In the genomic region with DNA sequence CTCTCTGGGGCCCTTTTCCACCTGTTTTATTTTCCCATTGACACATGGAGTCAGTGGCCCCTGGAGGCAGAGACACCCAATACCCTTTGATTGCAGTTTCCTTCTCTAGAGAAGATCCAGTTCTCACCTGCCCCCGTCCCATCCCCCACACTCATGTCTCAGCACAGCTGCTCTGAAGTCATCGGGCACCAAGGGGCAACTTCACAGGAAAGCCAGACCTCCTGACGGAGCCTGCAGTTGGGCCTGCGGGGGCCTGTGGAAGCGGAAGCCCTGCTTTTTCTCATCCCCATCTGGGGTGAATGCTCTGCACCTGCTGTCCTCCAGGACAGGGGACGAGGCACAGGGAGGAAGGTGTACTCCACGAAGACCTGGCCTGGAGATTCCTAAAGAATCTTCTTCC, we compare ENCODE assay signal across 19 cellular contexts.
"Had no signal": no experiment of that assay in that cellular context is flagged by ENCODE, and none has a peak within 500 bp of the region (broad histone marks: within the 10 kb centered on the region; RNA-seq: fewer than 3 reads in every experiment).

No MANE protein-coding gene starts in this region.

- H3K9me3 Mint-ChIP-seq: activated CD4-positive, alpha-beta memory T cell treated with anti-CD3 and anti-CD28 coated beads for 36 hours; activated naive CD4-positive, alpha-beta T cell treated with anti-CD3 and anti-CD28 coated beads for 36 hours; activated T-helper 2 cell treated with anti-CD3 and anti-CD28 coated beads, Interferon-gamma antibody, Interleukin-2, Interleukin-4, amounts not matched to agents 10 μg/mL and 5 μg/mL and 100 μg/mL, durations not matched to agents 14 hours and 24 hours and 36 hours; mesothelial cell of epicardium; WTC11 had no signal

- H3K27me3 ChIP-seq: body of pancreas, dorsolateral prefrontal cortex, right atrium auricular region, stomach had no signal

- H3K4me3 ChIP-seq: body of pancreas, dorsolateral prefrontal cortex, prostate gland, right atrium auricular region, stomach had no signal

- H3K9me3 ChIP-seq: body of pancreas, prostate gland, right atrium auricular region, stomach had no signal

- H3K27ac Mint-ChIP-seq: activated CD4-positive, alpha-beta memory T cell treated with anti-CD3 and anti-CD28 coated beads for 36 hours; activated CD4-positive, alpha-beta T cell treated with anti-CD3 and anti-CD28 coated beads for 36 hours; activated CD8-positive, alpha-beta memory T cell treated with anti-CD3 and anti-CD28 coated beads, Interleukin-2, amount 10 ng/mL, durations not matched to agents 7 days and 5 days; activated naive CD4-positive, alpha-beta T cell treated with anti-CD3 and anti-CD28 coated beads for 36 hours; activated T-helper 2 cell treated with anti-CD3 and anti-CD28 coated beads, Interferon-gamma antibody, Interleukin-2, Interleukin-4, amounts not matched to agents 10 μg/mL and 5 μg/mL and 100 μg/mL, durations not matched to agents 14 hours and 24 hours and 36 hours; mesothelial cell of epicardium; WTC11 had no signal

- H3K27me3 Mint-ChIP-seq: activated CD4-positive, alpha-beta memory T cell treated with anti-CD3 and anti-CD28 coated beads for 36 hours; activated CD4-positive, alpha-beta T cell treated with anti-CD3 and anti-CD28 coated beads for 36 hours; activated CD8-positive, alpha-beta memory T cell treated with anti-CD3 and anti-CD28 coated beads, Interleukin-2, amount 10 ng/mL, durations not matched to agents 7 days and 5 days had no signal

- H3K27ac ChIP-seq: body of pancreas, dorsolateral prefrontal cortex, prostate gland, right atrium auricular region, stomach had no signal

- H3K36me3 Mint-ChIP-seq: activated CD4-positive, alpha-beta memory T cell treated with anti-CD3 and anti-CD28 coated beads for 36 hours; activated CD8-positive, alpha-beta memory T cell treated with anti-CD3 and anti-CD28 coated beads, Interleukin-2, amount 10 ng/mL, durations not matched to agents 7 days and 5 days; mesothelial cell of epicardium; WTC11 had no signal

- H3K4me3 Mint-ChIP-seq: activated CD4-positive, alpha-beta memory T cell treated with anti-CD3 and anti-CD28 coated beads for 36 hours; activated CD4-positive, alpha-beta T cell treated with anti-CD3 and anti-CD28 coated beads for 36 hours; activated CD8-positive, alpha-beta memory T cell treated with anti-CD3 and anti-CD28 coated beads, Interleukin-2, amount 10 ng/mL, durations not matched to agents 7 days and 5 days; activated naive CD4-positive, alpha-beta T cell treated with anti-CD3 and anti-CD28 coated beads for 36 hours; mesothelial cell of epicardium; WTC11 had no signal

- ATAC-seq: activated CD4-positive, alpha-beta T cell treated with anti-CD3 and anti-CD28 coated beads for 36 hours; activated CD8-positive, alpha-beta memory T cell treated with anti-CD3 and anti-CD28 coated beads, Interleukin-2, amount 10 ng/mL, durations not matched to agents 7 days and 5 days; body of pancreas; left lobe of liver; WTC11 had no signal

- H3K36me3 ChIP-seq: prostate gland, right atrium auricular region had no signal

- DNase-seq: activated CD4-positive, alpha-beta memory T cell treated with anti-CD3 and anti-CD28 coated beads for 36 hours; activated CD4-positive, alpha-beta T cell treated with anti-CD3 and anti-CD28 coated beads for 36 hours; activated CD8-positive, alpha-beta memory T cell treated with anti-CD3 and anti-CD28 coated beads, Interleukin-2, amount 10 ng/mL, durations not matched to agents 7 days and 5 days; activated naive CD4-positive, alpha-beta T cell treated with anti-CD3 and anti-CD28 coated beads for 36 hours; activated T-cell treated with anti-CD3 and anti-CD28 coated beads, Interleukin-2, amount 50 U/mL, for 1 hour; body of pancreas; caudate nucleus; dorsolateral prefrontal cortex; hypothalamus; stimulated activated CD4-positive, alpha-beta T cell treated with anti-CD3 and anti-CD28 coated beads, Interleukin-15, amount 100 ng/mL, for 24 hours; stimulated activated CD4-positive, alpha-beta T cell treated with anti-CD3 and anti-CD28 coated beads, Interleukin-2, amount 100 ng/mL, for 48 hours; stomach; trophoblast cell had no signal
